ENCODE assay signal across 8 cellular contexts in genomic region chr17:67377727-67378443, GRCh38. TPM values are rescaled to one million over a fixed set of nuclear protein-coding genes. Genes with fewer than 3 reads are reported as not detected.
DNase-seq lines count a peak whose midpoint lies in the region; ATAC-seq and TF ChIP-seq lines count a peak whose summit lies in the region.

No MANE protein-coding gene starts in this region.

- H3K27me3 Mint-ChIP-seq in nephron (ENCODE audit: low read depth): peaks cover 5% of the 10 kb centered on the region
- H3K27me3 Mint-ChIP-seq in type B pancreatic cell: peaks cover 5% of the 10 kb centered on the region

- TF ChIP-seq CTCF in GM12864 (IDR thresholded peaks at IDR 0.05; ENCODE audit: low read depth, low read length, missing control alignments) (peak; percentile 34), nephron (IDR thresholded peaks at IDR 0.05; ENCODE audit: unreplicated experiment in 3 of 3) (no peak), type B pancreatic cell (conservative IDR thresholded peaks at IDR 0.05) (no peak)

- peaks cover 32% of the 10 kb centered on the region for H3K4me1 Mint-ChIP-seq in nephron
- H3K4me1 Mint-ChIP-seq in type B pancreatic cell (ENCODE audit: unreplicated experiment): peaks cover 28% of the 10 kb centered on the region

- H3K9me3 Mint-ChIP-seq in nephron (no peaks in the 10 kb centered on the region), type B pancreatic cell (no peaks in the 10 kb centered on the region)

- no peaks in the 10 kb centered on the region for H3K27me3 ChIP-seq in NT2/D1 (ENCODE audit: insufficient read depth, insufficient read length)

- H3K4me3 Mint-ChIP-seq in nephron: peak overlapping the region; percentile 89 to 90 (median 89)
- peak overlapping the region; percentile 89 for H3K4me3 Mint-ChIP-seq in type B pancreatic cell

- H3K27ac Mint-ChIP-seq in nephron: peak overlapping the region in 2 of 3 experiments; percentile 71 to 81
- peak overlapping the region; percentile 64 for H3K27ac Mint-ChIP-seq in type B pancreatic cell

- peaks cover 15% of the 10 kb centered on the region; the same call in 1 of the 2 replicates for H3K9me3 ChIP-seq in NT2/D1 (ENCODE audit: insufficient read depth, low read length)

- H3K4me3 ChIP-seq in GM12864 (ENCODE audit: low read depth, low read length): peak overlapping the region; percentile 75
- peak overlapping the region; percentile 76 for H3K4me3 ChIP-seq in NT2/D1 (ENCODE audit: insufficient read length, low read depth)

- DNase-seq in GM12864 (ENCODE audit: low read depth) (no peak), NT2/D1 (ENCODE audit: low read depth, low spot score) (no peak), fibroblast of gingiva (ENCODE audit: low read depth) (peak; percentile 47), type B pancreatic cell (ENCODE audit: extremely low spot score, unreplicated experiment) (peak; percentile 76)
- DNase-seq in activated T-helper 1 cell treated with anti-CD3 and anti-CD28 coated beads, Interleukin-2, amount 50 U/mL, for 16 hours (ENCODE audit: low read depth in 1 of 2, low spot score in 1 of 2): peak; percentile 35 to 48

- H3K4me1 ChIP-seq in NT2/D1 (ENCODE audit: insufficient read depth, insufficient read length): no peaks in the 10 kb centered on the region

- peak overlapping the region; percentile 94 for H3K9ac ChIP-seq in NT2/D1 (ENCODE audit: insufficient read length, low read depth)

- H3K36me3 Mint-ChIP-seq in nephron (ENCODE audit: low read depth) (peaks cover 9% of the 10 kb centered on the region), type B pancreatic cell (peaks cover 12% of the 10 kb centered on the region)

- peaks cover 5% of the 10 kb centered on the region for H3K36me3 ChIP-seq in NT2/D1 (ENCODE audit: insufficient read depth, insufficient read length, low read length)

- peak; percentile 20 for ATAC-seq in HG02798 (IDR thresholded peaks at IDR 0.05; ENCODE audit: poor library complexity, unreplicated experiment)
- no peak for ATAC-seq in HG03442 (IDR thresholded peaks at IDR 0.05; ENCODE audit: unreplicated experiment)

RNA-seq across cellular contexts. Expression of gene PITPNC1, which starts 0.8 kb away (rescaled TPM):
- total RNA-seq in type B pancreatic cell (ENCODE audit: low replicate concordance): 13.0 and 18.7 TPM in 2 replicates

RNA-seq across cellular contexts. Expression of gene PSMD12, which starts 11.5 kb away (rescaled TPM):
- 43.2 and 52.3 TPM in 2 replicates for total RNA-seq in type B pancreatic cell (ENCODE audit: low replicate concordance)

Comparison
In these comparisons a context has a peak if more than half of its experiments do, and no peak if none do; other contexts are left out.
1. DNase-seq: peak in activated T-helper 1 cell treated with anti-CD3 and anti-CD28 coated beads, Interleukin-2, amount 50 U/mL, for 16 hours (2 of 2), fibroblast of gingiva (single experiment) and type B pancreatic cell (single experiment); none in GM12864 (single experiment) and NT2/D1 (single experiment).